20 cellular contexts compared by ENCODE assay signal in the genomic region with DNA sequence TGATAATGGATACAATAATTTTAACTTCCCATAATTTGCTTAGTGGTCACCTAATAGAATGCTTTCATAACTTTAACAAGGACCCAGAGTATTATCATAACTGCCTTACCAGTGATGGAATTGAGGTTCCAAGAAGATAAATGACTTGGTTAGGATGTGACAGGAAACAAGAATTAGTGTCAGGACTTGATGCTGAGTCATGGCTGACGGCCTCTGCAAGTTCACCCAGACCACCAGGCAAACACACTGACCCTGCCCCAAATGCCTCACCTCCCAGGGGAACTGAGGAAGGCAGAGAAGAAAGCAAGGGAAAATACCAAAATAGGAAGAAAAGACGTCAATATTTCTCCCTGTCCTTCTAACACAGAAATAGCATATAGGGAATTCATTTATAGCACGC.
"Had no signal": no experiment of that assay in that cellular context is flagged by ENCODE, and none has a peak within 500 bp of the region (broad histone marks: within the 10 kb centered on the region; RNA-seq: fewer than 3 reads in every experiment).

No MANE protein-coding gene starts in this region.

- H3K36me3 Mint-ChIP-seq: immature natural killer cell; naive thymus-derived CD8-positive, alpha-beta T cell had no signal

- H3K9me3 Mint-ChIP-seq: activated CD4-positive, alpha-beta T cell treated with anti-CD3 and anti-CD28 coated beads, Interleukin-2, amount 10 ng/mL, durations not matched to agents 24 days and 14 days; activated T-helper 17 cell treated with anti-CD3 and anti-CD28 coated beads, Interleukin-2, amount 50 U/mL, for 72 hours; immature natural killer cell; naive thymus-derived CD8-positive, alpha-beta T cell had no signal

- H3K4me1 Mint-ChIP-seq: activated B cell treated with CpG ODN at 0.5 μM for 24 hours; activated CD4-positive, alpha-beta T cell treated with anti-CD3 and anti-CD28 coated beads, Interleukin-2, amount 10 ng/mL, durations not matched to agents 24 days and 14 days; activated T-helper 17 cell treated with anti-CD3 and anti-CD28 coated beads, Interleukin-2, amount 50 U/mL, for 72 hours; immature natural killer cell had no signal

- H3K27ac Mint-ChIP-seq: activated B cell treated with CpG ODN at 0.5 μM for 24 hours; activated CD4-positive, alpha-beta T cell treated with anti-CD3 and anti-CD28 coated beads, Interleukin-2, amount 10 ng/mL, durations not matched to agents 24 days and 14 days; activated T-helper 17 cell treated with anti-CD3 and anti-CD28 coated beads, Interleukin-2, amount 50 U/mL, for 72 hours; immature natural killer cell had no signal

- H3K4me1 ChIP-seq: psoas muscle had no signal

- H3K27ac ChIP-seq: adrenal gland, esophagus muscularis mucosa, psoas muscle, stomach, thoracic aorta had no signal

- ATAC-seq: activated T-helper 17 cell treated with anti-CD3 and anti-CD28 coated beads, Interleukin-2, amount 50 U/mL, for 72 hours; left cardiac atrium; mucosa of descending colon; naive thymus-derived CD8-positive, alpha-beta T cell; psoas muscle had no signal

- FAIRE-seq: urothelium cell line had no signal

- H3K27me3 ChIP-seq: adrenal gland, esophagus muscularis mucosa, stomach had no signal

- H3K4me3 ChIP-seq: adrenal gland, esophagus muscularis mucosa, lung, mucosa of descending colon, psoas muscle, stomach, thoracic aorta had no signal

- H3K9me3 ChIP-seq: adrenal gland, esophagus muscularis mucosa, mucosa of descending colon, psoas muscle, stomach, thoracic aorta had no signal

- DNase-seq: activated B cell treated with CpG ODN at 0.5 μM for 24 hours; activated CD4-positive, alpha-beta T cell treated with anti-CD3 and anti-CD28 coated beads, Interleukin-2, amount 10 ng/mL, durations not matched to agents 24 days and 14 days; activated naive CD4-positive, alpha-beta T cell treated with anti-CD3 and anti-CD28 coated beads, Interleukin-2, amount 50 U/mL, for 16 hours; adrenal gland; foreskin fibroblast; glutamatergic neuron; immature natural killer cell; left cardiac atrium; mucosa of descending colon; naive thymus-derived CD8-positive, alpha-beta T cell; psoas muscle; stimulated activated CD4-positive, alpha-beta T cell treated with anti-CD3 and anti-CD28 coated beads, Interleukin-15, amount 100 ng/mL, for 24 hours; stimulated activated CD4-positive, alpha-beta T cell treated with anti-CD3 and anti-CD28 coated beads, Interleukin-4, amount 100 ng/mL, for 24 hours; stomach; T-helper 9 cell had no signal

- H3K27me3 Mint-ChIP-seq: activated B cell treated with CpG ODN at 0.5 μM for 24 hours had no signal

- H3K4me3 Mint-ChIP-seq: activated B cell treated with CpG ODN at 0.5 μM for 24 hours; activated CD4-positive, alpha-beta T cell treated with anti-CD3 and anti-CD28 coated beads, Interleukin-2, amount 10 ng/mL, durations not matched to agents 24 days and 14 days; activated T-helper 17 cell treated with anti-CD3 and anti-CD28 coated beads, Interleukin-2, amount 50 U/mL, for 72 hours; immature natural killer cell; naive thymus-derived CD8-positive, alpha-beta T cell had no signal

- H3K36me3 ChIP-seq: adrenal gland, esophagus muscularis mucosa, stomach, thoracic aorta had no signal
